In the genomic region with DNA sequence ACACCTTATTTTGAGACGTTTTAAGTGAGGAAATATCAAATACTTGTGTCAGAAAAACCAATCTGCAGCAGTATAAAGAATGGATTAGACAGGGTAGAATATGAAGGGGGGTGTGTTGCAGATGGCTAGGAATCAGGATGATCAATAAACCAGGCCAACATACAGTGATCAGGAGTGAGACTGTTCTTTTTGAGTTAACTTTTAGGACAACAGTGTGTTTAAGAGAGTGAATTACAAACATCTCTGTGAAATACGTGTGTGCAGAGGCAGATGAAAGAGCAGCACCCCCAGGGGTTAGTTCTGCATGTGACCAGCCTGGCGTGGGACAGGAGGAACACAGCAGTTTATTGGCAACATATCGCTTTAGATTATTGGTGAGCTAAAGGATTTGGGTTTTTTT, we compare ENCODE assay signal across 17 cellular contexts. TPM values are rescaled to one million over a fixed set of nuclear protein-coding genes. Genes with fewer than 3 reads are reported as not detected.
DNase-seq lines count a peak whose midpoint lies in the region; ATAC-seq and TF ChIP-seq lines count a peak whose summit lies in the region.
"Had no signal": no experiment of that assay in that cellular context is flagged by ENCODE, and none has a peak within 500 bp of the region (broad histone marks: within the 10 kb centered on the region; RNA-seq: fewer than 3 reads in every experiment).

No MANE protein-coding gene starts in this region.

- H3K9me3 Mint-ChIP-seq in glutamatergic neuron (ENCODE audit: unreplicated experiment): peaks cover 2% of the 10 kb centered on the region
- H3K9me3 Mint-ChIP-seq: CD8-positive, alpha-beta T cell; IgD-negative memory B cell had no signal

- H3K4me3 Mint-ChIP-seq in T-helper 17 cell (peak overlapping the region; percentile 7), glutamatergic neuron (ENCODE audit: unreplicated experiment) (peak overlapping the region; percentile 10)
- H3K4me3 Mint-ChIP-seq: B cell; CD8-positive, alpha-beta T cell; IgD-negative memory B cell had no signal

- H3K4me1 ChIP-seq in psoas muscle (no peaks in the 10 kb centered on the region), esophagus squamous epithelium (peaks cover 0 to 27% (median 0%) of the 10 kb centered on the region in 3 donors)
- H3K4me1 ChIP-seq: BLaER1 treated with 17β-estradiol and CSF1 and Interleukin-3, amounts not matched to agents 10 nM and 100 nM; HAP-1 had no signal

- H3K9me3 ChIP-seq in T-helper 17 cell (ENCODE audit: control insufficient read depth, low read length, poor library complexity, severe bottlenecking): no peaks in the 10 kb centered on the region
- H3K9me3 ChIP-seq in psoas muscle: no peaks in the 10 kb centered on the region
- no peaks in the 10 kb centered on the region for H3K9me3 ChIP-seq in esophagus squamous epithelium
- H3K9me3 ChIP-seq: BLaER1 treated with 17β-estradiol and CSF1 and Interleukin-3, amounts not matched to agents 10 nM and 100 nM; HAP-1 had no signal

- H3K36me3 ChIP-seq in psoas muscle (ENCODE audit: insufficient read depth in 1 of 2, low read depth in 1 of 2): no peaks in the 10 kb centered on the region
- no peaks in the 10 kb centered on the region for H3K36me3 ChIP-seq in esophagus squamous epithelium
- H3K36me3 ChIP-seq: BLaER1 treated with 17β-estradiol and CSF1 and Interleukin-3, amounts not matched to agents 10 nM and 100 nM; HAP-1 had no signal

- H3K27ac ChIP-seq in psoas muscle: no peak overlapping the region
- H3K27ac ChIP-seq in esophagus squamous epithelium: no peak overlapping the region
- H3K27ac ChIP-seq: BLaER1 treated with 17β-estradiol and CSF1 and Interleukin-3, amounts not matched to agents 10 nM and 100 nM; GM23248 had no signal

- H3K27me3 Mint-ChIP-seq in T-helper 17 cell (peaks cover 16% of the 10 kb centered on the region), glutamatergic neuron (ENCODE audit: unreplicated experiment) (peaks cover 3% of the 10 kb centered on the region)

- no peaks in the 10 kb centered on the region for H3K36me3 Mint-ChIP-seq in T-helper 17 cell (ENCODE audit: low read depth)
- no peaks in the 10 kb centered on the region for H3K36me3 Mint-ChIP-seq in glutamatergic neuron (ENCODE audit: unreplicated experiment)
- H3K36me3 Mint-ChIP-seq: CD8-positive, alpha-beta T cell had no signal

- intact Hi-C loops in psoas muscle (cut with DNase I) (no loop called here), esophagus squamous epithelium (cut with DNase I) (no loop called here)

- ATAC-seq in T-helper 17 cell: no peak
- no peak for ATAC-seq in psoas muscle
- ATAC-seq: CD8-positive, alpha-beta T cell had no signal

- H3K4me1 Mint-ChIP-seq in T-helper 17 cell (peaks cover 4% of the 10 kb centered on the region), glutamatergic neuron (ENCODE audit: low read depth, unreplicated experiment) (peaks cover 14% of the 10 kb centered on the region)
- H3K4me1 Mint-ChIP-seq: B cell had no signal

- no peak for TF ChIP-seq CTCF in glutamatergic neuron (IDR thresholded peaks at IDR 0.05; ENCODE audit: partially characterized antibody, unreplicated experiment)
- TF ChIP-seq CTCF in psoas muscle (IDR thresholded peaks at IDR 0.05): no peak
- TF ChIP-seq CTCF in esophagus squamous epithelium (IDR thresholded peaks at IDR 0.05): no peak

- WGBS in psoas muscle, 3 donors: 48 to 62% (median 56%) methylated on average over 4 of the region's 4 CpGs
- 48 to 51% methylated on average over 4 of the region's 4 CpGs for WGBS in esophagus squamous epithelium, 2 donors

- TF ChIP-seq POLR2A in esophagus squamous epithelium (IDR thresholded peaks at IDR 0.05): no peak

- H3K27ac Mint-ChIP-seq in T-helper 17 cell (no peak overlapping the region), glutamatergic neuron (ENCODE audit: unreplicated experiment) (peak overlapping the region; percentile 71)
- H3K27ac Mint-ChIP-seq: B cell; CD8-positive, alpha-beta T cell; IgD-negative memory B cell had no signal

- DNase-seq in NCI-H82 (lab: John Stamatoyannopoulos, UW): peak; percentile 29
- no peak for DNase-seq in NCI-H82 treated with DMSO at 0.1 percent for 48 hours (lab: John Stamatoyannopoulos, UW; ENCODE audit: unreplicated experiment)
- DNase-seq in NCI-H2171 (lab: John Stamatoyannopoulos, UW): peak; percentile 6
- no peak for DNase-seq in T-helper 17 cell
- no peak for DNase-seq in glutamatergic neuron
- no peak for DNase-seq in psoas muscle
- no peak for DNase-seq in NCI-H524 treated with DMSO at 0.1 percent for 48 hours (lab: John Stamatoyannopoulos, UW)
- DNase-seq in esophagus squamous epithelium (lab: John Stamatoyannopoulos, UW): no peak
- DNase-seq: Calu3; CD8-positive, alpha-beta T cell; GDM1; GM23248; KG1 had no signal

- H3K4me3 ChIP-seq in psoas muscle (no peak overlapping the region), esophagus squamous epithelium (no peak overlapping the region)
- H3K4me3 ChIP-seq: BLaER1 treated with 17β-estradiol and CSF1 and Interleukin-3, amounts not matched to agents 10 nM and 100 nM; GM23248; HAP-1 had no signal

- peaks cover 0 to 11% (median 0%) of the 10 kb centered on the region in 3 donors for H3K27me3 ChIP-seq in psoas muscle (ENCODE audit: insufficient read depth in 3 of 3, low read length in 2 of 3)
- H3K27me3 ChIP-seq in esophagus squamous epithelium: peaks cover 0 to 21% (median 0%) of the 10 kb centered on the region in 4 donors
- H3K27me3 ChIP-seq: BLaER1 treated with 17β-estradiol and CSF1 and Interleukin-3, amounts not matched to agents 10 nM and 100 nM had no signal

RNA-seq across cellular contexts. Expression of a gene that starts 10.6 kb away (rescaled TPM):
- total RNA-seq in T-helper 17 cell (10 to 100 TPM; 18.6 to 21.5 TPM), glutamatergic neuron (ENCODE audit: unreplicated experiment) (22.4 TPM), psoas muscle (10 to 100 TPM; 11.0 to 21.8 (median 12.8) TPM), esophagus squamous epithelium (10 to 100 TPM in 3 of 4 donors, 1 to 10 TPM in 1; 9.6 to 13.4 (median 10.3) TPM)
- 1 to 10 TPM; 5.8 to 8.7 (median 6.4) TPM for polyA plus RNA-seq in psoas muscle

RNA-seq across cellular contexts. Expression of a gene that starts 54.5 kb away (rescaled TPM):
- total RNA-seq in T-helper 17 cell (100 to 1,000 TPM; 872 to 886 TPM), glutamatergic neuron (ENCODE audit: unreplicated experiment) (590 TPM), psoas muscle (1,000 to 10,000 TPM in 1 of 4 donors, 100 to 1,000 TPM in 3; 460 to 1,593 (median 666) TPM), esophagus squamous epithelium (100 to 1,000 TPM; 329 to 554 (median 426) TPM)
- 1,000 to 10,000 TPM in 1 of 3 donors, 100 to 1,000 TPM in 2; 559 to 1,064 (median 580) TPM for polyA plus RNA-seq in psoas muscle

Comparison
In these comparisons a context has a peak if more than half of its experiments do, and no peak if none do; other contexts are left out.
1. DNase-seq: peak in NCI-H82 (single experiment) and NCI-H2171 (single experiment); none in NCI-H82 treated with DMSO at 0.1 percent for 48 hours (single experiment), T-helper 17 cell (0 of 3), glutamatergic neuron (single experiment), psoas muscle (0 of 2), NCI-H524 treated with DMSO at 0.1 percent for 48 hours (single experiment) and esophagus squamous epithelium (single experiment).